Comparison of ENCODE assay signal across 23 cellular contexts in genomic region chr5:108459661-108460170, GRCh38.
A peak's percentile ranks its signal among the peaks of the same experiment; 100 is the strongest.
DNase-seq lines count a peak whose midpoint lies in the region; ATAC-seq, FAIRE-seq and TF ChIP-seq lines count a peak whose summit lies in the region.
"Had no signal": no experiment of that assay in that cellular context is flagged by ENCODE, and none has a peak within 500 bp of the region (broad histone marks: within the 10 kb centered on the region; RNA-seq: fewer than 3 reads in every experiment).

No MANE protein-coding gene starts in this region.

- H3K4ac ChIP-seq in H1 (replicated peaks; ENCODE audit: insufficient read length, low read depth, low read length): no peak overlapping the region

- no peaks in the 10 kb centered on the region for H3F3A ChIP-seq in neural cell (ENCODE audit: insufficient read depth, low read length, poor library complexity, severe bottlenecking)

- H3K79me2 ChIP-seq in H1 (ENCODE audit: control insufficient read depth in 1 of 2, insufficient read depth in 2 of 2, low read length in 2 of 2) (no peaks in the 10 kb centered on the region), neural cell (replicated peaks; ENCODE audit: insufficient read depth, low read length) (no peaks in the 10 kb centered on the region)

- no peak overlapping the region for H3K18ac ChIP-seq in H1 (ENCODE audit: extremely low read depth, low read length)

- H3K14ac ChIP-seq in H1 (ENCODE audit: insufficient read length): no peak overlapping the region

- no peaks in the 10 kb centered on the region for H3K4me1 ChIP-seq in H1 (replicated peaks in 1 of 4; ENCODE audit: control insufficient read depth in 3 of 4, insufficient read depth in 4 of 4, low read length in 3 of 4)

- H3K9ac ChIP-seq in H1 (replicated peaks in 1 of 4; ENCODE audit: extremely low read depth in 1 of 4, low read depth in 3 of 4, low read length in 3 of 4): no peak overlapping the region
- H3K9ac ChIP-seq in neural cell (ENCODE audit: low read length): no peak overlapping the region

- no peak overlapping the region for H3K4me3 ChIP-seq in H1 (ENCODE audit: extremely low read depth in 1 of 4, insufficient read depth in 2 of 4, low read depth in 3 of 4, low read length in 4 of 4)
- H3K4me3 ChIP-seq in neural cell (ENCODE audit: low read length): peak overlapping the region; percentile 57
- H3K4me3 ChIP-seq: K562, SK-N-MC had no signal

- no peak overlapping the region for H2BK15ac ChIP-seq in H1 (ENCODE audit: low read length)

- no peaks in the 10 kb centered on the region for H3K9me2 ChIP-seq in neural cell (ENCODE audit: insufficient read depth, low read length)

- ATAC-seq in SK-N-SH treated with all-trans-retinoic acid at 6 μM for 48 hours: no peak
- ATAC-seq: HepG2, K562 had no signal

- H2BK20ac ChIP-seq in H1 (ENCODE audit: low read length): no peak overlapping the region

- CTCF ChIA-PET in H1 (lab: Charles Lee; ENCODE audit: partially characterized antibody): interaction anchor here (0.7 to 0.8 kb wide), 3 partner anchors 56 to 1037 kb away, joined by 3 read pairs; no protein-coding TSS in a partner anchor

- H2BK120ac ChIP-seq in H1 (replicated peaks; ENCODE audit: low read depth, low read length): no peak overlapping the region

- no peak overlapping the region for H2BK5ac ChIP-seq in H1 (ENCODE audit: low read depth, low read length)

- H3K9me3 ChIP-seq in H1 (ENCODE audit: insufficient read depth in 2 of 2, low read depth in 1 of 2, low read length in 1 of 2): peaks cover 2 to 4% of the 10 kb centered on the region in 2 experiments; a peak in 1 of 4 replicates
- no peaks in the 10 kb centered on the region for H3K9me3 ChIP-seq in neural cell (ENCODE audit: low read length)

- no peak overlapping the region for H3K4me2 ChIP-seq in H1 (ENCODE audit: insufficient read depth in 1 of 2, low read depth in 2 of 2, low read length in 2 of 2)
- H3K4me2 ChIP-seq in neural cell (ENCODE audit: low read length): peak overlapping the region; percentile 60

- peak; percentile 26 for DNase-seq in NCI-H82 (lab: John Stamatoyannopoulos, UW)
- no peak for DNase-seq in NCI-H82 treated with DMSO at 0.1 percent for 48 hours (lab: John Stamatoyannopoulos, UW; ENCODE audit: unreplicated experiment)
- DNase-seq in H1 (ENCODE audit: low read depth in 1 of 2, low spot score in 2 of 2): no peak
- peak; percentile 45 for DNase-seq in superior temporal gyrus (ENCODE audit: extremely low spot score)
- DNase-seq in cerebellar cortex (ENCODE audit: low spot score): no peak
- DNase-seq in MV-4-11 (lab: John Stamatoyannopoulos, UW): no peak
- DNase-seq: H7, MM.1S, NCI-H1092, NCI-H146, NCI-H2029 treated with DMSO at 0.1 percent for 48 hours, NCI-H345, SHP77 treated with DMSO at 0.1 percent for 48 hours had no signal

- no peaks in the 10 kb centered on the region for H3K23me2 ChIP-seq in H1 (ENCODE audit: low read depth, low read length)

- TF ChIP-seq EP300 in H1 (IDR thresholded peaks at IDR 0.05; ENCODE audit: borderline replicate concordance in 1 of 2, low read depth in 2 of 2, low read length in 2 of 2) (no peak), neural cell (conservative IDR thresholded peaks at IDR 0.05; ENCODE audit: poor library complexity, severe bottlenecking) (peak; percentile 87)

- H3K56ac ChIP-seq in H1 (replicated peaks; ENCODE audit: insufficient read length, low read depth, low read length): no peak overlapping the region

- H3K36me3 ChIP-seq in H1 (ENCODE audit: control insufficient read depth in 2 of 4, insufficient read depth in 4 of 4, low read length in 3 of 4) (no peaks in the 10 kb centered on the region), neural cell (ENCODE audit: insufficient read depth, low read length) (no peaks in the 10 kb centered on the region)

- no peak overlapping the region for H2AK5ac ChIP-seq in H1 (ENCODE audit: low read depth, low read length)

- H4K8ac ChIP-seq in H1 (ENCODE audit: extremely low read depth, insufficient read depth, low read length): no peak overlapping the region

- no peak for FAIRE-seq in H1 (lab: Jason Lieb, UNC)
- FAIRE-seq: G401.6, GM12892, GM18507, HepG2, K562 had no signal

- H3K27ac ChIP-seq in H1 (ENCODE audit: low read depth, low read length) (no peak overlapping the region), neural cell (ENCODE audit: low read length) (peak overlapping the region; percentile 21)
- H3K27ac ChIP-seq: HL-60, RWPE1, SK-N-MC had no signal

- H3K27me3 ChIP-seq in H1 (replicated peaks in 1 of 4; ENCODE audit: control insufficient read depth in 3 of 4, extremely low read depth in 1 of 4, insufficient read depth in 3 of 4, low read length in 3 of 4): no peaks in the 10 kb centered on the region
- H3K27me3 ChIP-seq in neural cell (ENCODE audit: insufficient read depth, low read depth, low read length): no peaks in the 10 kb centered on the region

- no peak for TF ChIP-seq RAD21 in H1 (IDR thresholded peaks at IDR 0.05 in 1 of 2, conservative IDR thresholded peaks at IDR 0.05 in 1 of 2; ENCODE audit: low read depth in 2 of 2, low read length in 2 of 2)
- TF ChIP-seq RAD21 in neural cell (conservative IDR thresholded peaks at IDR 0.05): no peak

- WGBS in H1 (ENCODE audit: extremely low coverage in 1 of 2, insufficient coverage in 1 of 2, insufficient read length in 1 of 2, insufficient replicate concordance in 2 of 2, low coverage in 1 of 2, low lambda C conversion rate in 2 of 2, missing lambda C conversion rate in 1 of 2), 2 experiments: 64% methylated on average over 2 of the region's 2 CpGs; no CpG with 5 or more reads in 1 of the 2 experiments

- POLR2A ChIA-PET in H1 (lab: Charles Lee; ENCODE audit: partially characterized antibody): no interaction called here

- H2AFZ ChIP-seq in H1 (ENCODE audit: low read length) (no peak overlapping the region), neural cell (ENCODE audit: low read depth, low read length) (no peak overlapping the region)

- H4K91ac ChIP-seq in H1 (replicated peaks; ENCODE audit: insufficient read length, low read length): no peak overlapping the region

- H3K23ac ChIP-seq in H1 (ENCODE audit: insufficient read length): no peak overlapping the region

- no peak for TF ChIP-seq POLR2A in H1 (IDR thresholded peaks at IDR 0.05; ENCODE audit: control extremely low read depth in 1 of 2, low read depth in 2 of 2, low read length in 2 of 2)

- H2BK12ac ChIP-seq in H1 (ENCODE audit: low read depth, low read length): no peak overlapping the region

- no peaks in the 10 kb centered on the region for H3K79me1 ChIP-seq in H1 (ENCODE audit: low read depth, low read length)

- no peak overlapping the region for H4K5ac ChIP-seq in H1 (ENCODE audit: insufficient read length, low read depth, low read length)

- no peak for TF ChIP-seq CTCF in H1 (IDR thresholded peaks at IDR 0.05; ENCODE audit: control extremely low read depth in 1 of 3, insufficient read depth in 1 of 3, low read depth in 1 of 3, low read length in 3 of 3)
- no peak for TF ChIP-seq CTCF in neural cell (IDR thresholded peaks at IDR 0.05; ENCODE audit: poor library complexity, severe bottlenecking)

- H4K20me1 ChIP-seq in H1 (replicated peaks in 1 of 2; ENCODE audit: control insufficient read depth in 1 of 2, insufficient read depth in 2 of 2, low read length in 2 of 2): no peaks in the 10 kb centered on the region
- H4K20me1 ChIP-seq in neural cell (ENCODE audit: insufficient read depth): no peaks in the 10 kb centered on the region

TF ChIP-seq in H1, 55 proteins besides CTCF, POLR2A, EP300 and RAD21:
- no peak for TF ChIP-seq YY1 (IDR thresholded peaks at IDR 0.05; ENCODE audit: low read depth, low read length)
- TF ChIP-seq SIN3A (conservative IDR thresholded peaks at IDR 0.05 in 1 of 2, IDR thresholded peaks at IDR 0.05 in 1 of 2; ENCODE audit: low read depth in 1 of 2, low read length in 2 of 2): peak; percentile 94 to 96; a peak in 3 of 4 replicates

TF ChIP-seq in SK-N-SH treated with all-trans-retinoic acid at 6 μM for 48 hours, 23 proteins besides CTCF, POLR2A, EP300 and RAD21 (continues in another document):
- TF ChIP-seq TSHZ2 (CRISPR knock-in tag; IDR thresholded peaks at IDR 0.05) (no peak), CSDC2 (CRISPR knock-in tag; IDR thresholded peaks at IDR 0.05) (no peak), POU6F1 (CRISPR knock-in tag; IDR thresholded peaks at IDR 0.05; ENCODE audit: borderline replicate concordance, low read depth) (no peak), ARNTL (CRISPR knock-in tag; IDR thresholded peaks at IDR 0.05; ENCODE audit: borderline replicate concordance, low read depth) (no peak), ZFP3 (CRISPR knock-in tag; IDR thresholded peaks at IDR 0.05) (no peak)

Comparison
In these comparisons a context has a peak if more than half of its experiments do, and no peak if none do; other contexts are left out.
1. DNase-seq: peak in NCI-H82 (single experiment) and superior temporal gyrus (single experiment); none in NCI-H82 treated with DMSO at 0.1 percent for 48 hours (single experiment), H1 (0 of 2), cerebellar cortex (single experiment) and MV-4-11 (single experiment).